ENCODE assay signal across 1 cellular context in genomic region chr4:184474261-184475095, GRCh38.
TF ChIP-seq lines count a peak whose summit lies in the region.

Gene IRF2 (minus strand): TSS chr4:184474550. CDS start chr4:184429064, 45,486 bp downstream.

TF ChIP-seq in GM23338, 12 proteins besides CTCF, POLR2A, EP300 and RAD21 (continued from another document):
- TF ChIP-seq REST (IDR thresholded peaks at IDR 0.05; ENCODE audit: unreplicated experiment) (no peak), JUNB (IDR thresholded peaks at IDR 0.05; ENCODE audit: unreplicated experiment) (no peak), ETS1 (IDR thresholded peaks at IDR 0.05) (peak; percentile 68), EZH2phosphoT487 (IDR thresholded peaks at IDR 0.05; ENCODE audit: unreplicated experiment) (no peak)
